Comparison of ENCODE assay signal across 17 cellular contexts in genomic region chr16:89273741-89274472, GRCh38. TPM values are rescaled to one million over a fixed set of nuclear protein-coding genes. Genes with fewer than 3 reads are reported as not detected.
DNase-seq lines count a peak whose midpoint lies in the region; ATAC-seq and TF ChIP-seq lines count a peak whose summit lies in the region.
"Had no signal": no experiment of that assay in that cellular context is flagged by ENCODE, and none has a peak within 500 bp of the region (broad histone marks: within the 10 kb centered on the region; RNA-seq: fewer than 3 reads in every experiment).

No MANE protein-coding gene starts in this region.

- H3K9me3 ChIP-seq in left ventricle myocardium inferior (replicated peaks), result no peaks in the 10 kb centered on the region

- CTCF ChIA-PET in activated CD4-positive, alpha-beta T cell treated with anti-CD3 and anti-CD28 coated beads, Interleukin-2, amount 10 ng/mL, durations not matched to agents 7 days and 5 days (lab: Charles Lee), result interaction anchor here (0.6 to 1.7 kb wide), 2 partner anchors 9 to 643 kb away, joined by 3 read pairs; no protein-coding TSS in a partner anchor

- no peaks in the 10 kb centered on the region for H3K27me3 ChIP-seq in left ventricle myocardium inferior (ENCODE audit: low read depth)

- H3K9me3 Mint-ChIP-seq in activated CD4-positive, alpha-beta T cell treated with anti-CD3 and anti-CD28 coated beads, Interleukin-2, amount 10 ng/mL, durations not matched to agents 7 days and 5 days, result no peaks in the 10 kb centered on the region
- H3K9me3 Mint-ChIP-seq in effector memory CD8-positive, alpha-beta T cell, result no peaks in the 10 kb centered on the region
- H3K9me3 Mint-ChIP-seq in stimulated activated naive B cell treated with anti-CD40 and anti-IgM and Interleukin-4, amounts not matched to agents 10 μg/mL and 1 μg/mL and 100 μg/mL, for 72 hours, result no peaks in the 10 kb centered on the region
- H3K9me3 Mint-ChIP-seq: H9 had no signal

- POLR2A ChIA-PET in activated CD4-positive, alpha-beta T cell treated with anti-CD3 and anti-CD28 coated beads, Interleukin-2, amount 10 ng/mL, durations not matched to agents 7 days and 5 days (lab: Charles Lee), result no interaction called here

- H3K4me1 ChIP-seq in left ventricle myocardium inferior, result peaks cover 9% of the 10 kb centered on the region

- no peak for ATAC-seq in left ventricle myocardium superior
- no peak for ATAC-seq in effector memory CD8-positive, alpha-beta T cell (replicated peaks)
- ATAC-seq in stimulated activated naive B cell treated with anti-CD40 and anti-IgM and Interleukin-4, amounts not matched to agents 10 μg/mL and 1 μg/mL and 100 μg/mL, for 72 hours (replicated peaks), result no peak

- H3K27ac ChIP-seq in left ventricle myocardium inferior (replicated peaks), result no peak overlapping the region

- H3K27ac Mint-ChIP-seq in activated CD4-positive, alpha-beta T cell treated with anti-CD3 and anti-CD28 coated beads, Interleukin-2, amount 10 ng/mL, durations not matched to agents 7 days and 5 days, result peak overlapping the region; percentile 62
- H3K27ac Mint-ChIP-seq in effector memory CD8-positive, alpha-beta T cell, result peak overlapping the region; percentile 63 to 87
- H3K27ac Mint-ChIP-seq in stimulated activated naive B cell treated with anti-CD40 and anti-IgM and Interleukin-4, amounts not matched to agents 10 μg/mL and 1 μg/mL and 100 μg/mL, for 72 hours, result peak overlapping the region; percentile 82

- no peaks in the 10 kb centered on the region for H3K4me1 Mint-ChIP-seq in activated CD4-positive, alpha-beta T cell treated with anti-CD3 and anti-CD28 coated beads, Interleukin-2, amount 10 ng/mL, durations not matched to agents 7 days and 5 days
- peaks cover 4% of the 10 kb centered on the region in 2 donors for H3K4me1 Mint-ChIP-seq in effector memory CD8-positive, alpha-beta T cell (ENCODE audit: low read depth in 2 of 2)
- H3K4me1 Mint-ChIP-seq in stimulated activated naive B cell treated with anti-CD40 and anti-IgM and Interleukin-4, amounts not matched to agents 10 μg/mL and 1 μg/mL and 100 μg/mL, for 72 hours, result peaks cover 12 to 22% of the 10 kb centered on the region in 2 donors
- H3K4me1 Mint-ChIP-seq: H9 had no signal

- intact Hi-C loops in left ventricle myocardium superior (cut with micrococcal nuclease) (no loop called here), left ventricle myocardium inferior (cut with micrococcal nuclease) (no loop called here)

- no peak for DNase-seq in activated CD4-positive, alpha-beta T cell treated with anti-CD3 and anti-CD28 coated beads, Interleukin-2, amount 10 ng/mL, durations not matched to agents 7 days and 5 days
- no peak for DNase-seq in activated CD4-positive, alpha-beta T cell treated with anti-CD3 and anti-CD28 coated beads for 1 hour
- DNase-seq in left ventricle myocardium superior (peak; percentile 21), left ventricle myocardium inferior (no peak), mucosa of gallbladder (ENCODE audit: low spot score) (no peak), erythroblast (lab: John Stamatoyannopoulos, UW) (no peak)
- DNase-seq in effector memory CD8-positive, alpha-beta T cell, result no peak
- no peak for DNase-seq in stimulated activated naive B cell treated with anti-CD40 and anti-IgM and Interleukin-4, amounts not matched to agents 10 μg/mL and 1 μg/mL and 100 μg/mL, for 72 hours
- DNase-seq: 8988T, C1 segment of cervical spinal cord, H9, Karpas-422, MM.1S, NCI-H1105, NCI-H187, NCI-H446, NCI-H748 treated with DMSO at 0.1 percent for 48 hours had no signal

- H3K36me3 Mint-ChIP-seq in activated CD4-positive, alpha-beta T cell treated with anti-CD3 and anti-CD28 coated beads, Interleukin-2, amount 10 ng/mL, durations not matched to agents 7 days and 5 days (ENCODE audit: low read depth), result peaks cover 50% of the 10 kb centered on the region
- peaks cover 89% of the 10 kb centered on the region for H3K36me3 Mint-ChIP-seq in effector memory CD8-positive, alpha-beta T cell (ENCODE audit: insufficient read depth)
- H3K36me3 Mint-ChIP-seq in stimulated activated naive B cell treated with anti-CD40 and anti-IgM and Interleukin-4, amounts not matched to agents 10 μg/mL and 1 μg/mL and 100 μg/mL, for 72 hours, result peaks cover 58 to 74% of the 10 kb centered on the region in 2 donors

- peaks cover 90% of the 10 kb centered on the region for H3K36me3 ChIP-seq in left ventricle myocardium inferior

- no peaks in the 10 kb centered on the region for H3K27me3 Mint-ChIP-seq in activated CD4-positive, alpha-beta T cell treated with anti-CD3 and anti-CD28 coated beads, Interleukin-2, amount 10 ng/mL, durations not matched to agents 7 days and 5 days
- no peaks in the 10 kb centered on the region for H3K27me3 Mint-ChIP-seq in effector memory CD8-positive, alpha-beta T cell
- H3K27me3 Mint-ChIP-seq in stimulated activated naive B cell treated with anti-CD40 and anti-IgM and Interleukin-4, amounts not matched to agents 10 μg/mL and 1 μg/mL and 100 μg/mL, for 72 hours, result no peaks in the 10 kb centered on the region

- TF ChIP-seq CTCF in left ventricle myocardium inferior (IDR thresholded peaks at IDR 0.05; ENCODE audit: borderline replicate concordance), result no peak

- no peak overlapping the region for H3K4me3 Mint-ChIP-seq in activated CD4-positive, alpha-beta T cell treated with anti-CD3 and anti-CD28 coated beads, Interleukin-2, amount 10 ng/mL, durations not matched to agents 7 days and 5 days
- no peak overlapping the region for H3K4me3 Mint-ChIP-seq in effector memory CD8-positive, alpha-beta T cell
- no peak overlapping the region for H3K4me3 Mint-ChIP-seq in stimulated activated naive B cell treated with anti-CD40 and anti-IgM and Interleukin-4, amounts not matched to agents 10 μg/mL and 1 μg/mL and 100 μg/mL, for 72 hours
- H3K4me3 Mint-ChIP-seq: H9 had no signal

- H3K4me3 ChIP-seq in left ventricle myocardium inferior, result no peak overlapping the region

- no peak for TF ChIP-seq POLR2A in erythroblast (IDR thresholded peaks at IDR 0.05; ENCODE audit: low read length)

RNA-seq across cellular contexts. Expression of gene ZNF778, which starts 56.4 kb away (rescaled TPM):
- 1 to 10 TPM; 8.3 to 9.2 TPM for total RNA-seq in activated CD4-positive, alpha-beta T cell treated with anti-CD3 and anti-CD28 coated beads, Interleukin-2, amount 10 ng/mL, durations not matched to agents 7 days and 5 days
- 8.1 TPM for total RNA-seq in left ventricle myocardium superior
- 8.7 TPM for total RNA-seq in left ventricle myocardium inferior
- total RNA-seq in mucosa of gallbladder, result 13.2 TPM
